24 cellular contexts compared by ENCODE assay signal in genomic region chr10:84262190-84262956, GRCh38. TPM values are rescaled to one million over a fixed set of nuclear protein-coding genes. Genes with fewer than 3 reads are reported as not detected.
"Had no signal": no experiment of that assay in that cellular context is flagged by ENCODE, and none has a peak within 500 bp of the region (broad histone marks: within the 10 kb centered on the region; RNA-seq: fewer than 3 reads in every experiment).

No MANE protein-coding gene starts in this region.

- H3K9me3 Mint-ChIP-seq: activated CD4-positive, alpha-beta T cell treated with anti-CD3 and anti-CD28 coated beads, Interleukin-2, amount 10 ng/mL, durations not matched to agents 24 days and 14 days; activated naive CD4-positive, alpha-beta T cell treated with anti-CD3 and anti-CD28 coated beads, Interleukin-2, amount 50 U/mL, for 24 hours had no signal

- H3K4me3 ChIP-seq: breast epithelium, SJSA1 had no signal

- DNase-seq: activated CD4-positive, alpha-beta T cell treated with anti-CD3 and anti-CD28 coated beads for 1 hour; activated CD4-positive, alpha-beta T cell treated with anti-CD3 and anti-CD28 coated beads, Interleukin-2, amount 10 ng/mL, durations not matched to agents 24 days and 14 days; activated CD4-positive, alpha-beta T cell treated with anti-CD3 and anti-CD28 coated beads, Interleukin-2, amount 50 U/mL, for 48 hours; activated CD8-positive, alpha-beta memory T cell treated with anti-CD3 and anti-CD28 coated beads, Interleukin-2, amount 50 U/mL, for 48 hours; activated effector memory CD4-positive, alpha-beta T cell treated with Interleukin-2 at 50 U/mL for 16 hours; activated naive CD4-positive, alpha-beta T cell; activated T-cell treated with anti-CD3 and anti-CD28 coated beads, Interleukin-2, amount 50 U/mL, for 1 hour; aorta; caudate nucleus; MM.1S; NCI-H1105; NCI-H1436; NCI-H1694 treated with DMSO at 0.1 percent for 48 hours; NCI-H2081; NCI-H446; NCI-H524; SHP77; T-helper 17 cell; T-helper 9 cell had no signal

- H3K36me3 Mint-ChIP-seq: activated naive CD4-positive, alpha-beta T cell treated with anti-CD3 and anti-CD28 coated beads, Interleukin-2, amount 50 U/mL, for 24 hours; WTC11 had no signal

- H3K27me3 ChIP-seq: breast epithelium, SJSA1 had no signal

- FAIRE-seq: RCC 7860 had no signal

- ATAC-seq: T-helper 17 cell, WTC11 had no signal

- H3K4me1 ChIP-seq: breast epithelium had no signal

- H3K27ac Mint-ChIP-seq: activated CD4-positive, alpha-beta T cell treated with anti-CD3 and anti-CD28 coated beads, Interleukin-2, amount 10 ng/mL, durations not matched to agents 24 days and 14 days; activated naive CD4-positive, alpha-beta T cell treated with anti-CD3 and anti-CD28 coated beads, Interleukin-2, amount 50 U/mL, for 24 hours; T-helper 17 cell; WTC11 had no signal

- H3K9me3 ChIP-seq: breast epithelium, SJSA1 had no signal

- H3K4me3 Mint-ChIP-seq: activated CD4-positive, alpha-beta T cell treated with anti-CD3 and anti-CD28 coated beads, Interleukin-2, amount 10 ng/mL, durations not matched to agents 24 days and 14 days; activated naive CD4-positive, alpha-beta T cell treated with anti-CD3 and anti-CD28 coated beads, Interleukin-2, amount 50 U/mL, for 24 hours; T-helper 17 cell; WTC11 had no signal

- H3K36me3 ChIP-seq: breast epithelium, SJSA1 had no signal

- H3K27ac ChIP-seq: breast epithelium, SJSA1 had no signal

RNA-seq across cellular contexts. Expression of gene RGR, which starts 17.5 kb away (rescaled TPM):
- total RNA-seq: activated CD4-positive, alpha-beta T cell treated with anti-CD3 and anti-CD28 coated beads, Interleukin-2, amount 10 ng/mL, durations not matched to agents 24 days and 14 days; aorta; SJSA1; T-helper 17 cell; WTC11 had no signal
- polyA plus RNA-seq: aorta had no signal

RNA-seq across cellular contexts. Expression of gene LRIT1, which starts 21.0 kb away (rescaled TPM):
- total RNA-seq: activated CD4-positive, alpha-beta T cell treated with anti-CD3 and anti-CD28 coated beads, Interleukin-2, amount 10 ng/mL, durations not matched to agents 24 days and 14 days; aorta; breast epithelium; SJSA1; T-helper 17 cell; WTC11 had no signal
- polyA plus RNA-seq: aorta had no signal

RNA-seq across cellular contexts. Expression of gene LRIT2, which starts 37.0 kb away (rescaled TPM):
- total RNA-seq: activated CD4-positive, alpha-beta T cell treated with anti-CD3 and anti-CD28 coated beads, Interleukin-2, amount 10 ng/mL, durations not matched to agents 24 days and 14 days; aorta; breast epithelium; SJSA1; T-helper 17 cell; WTC11 had no signal
- polyA plus RNA-seq: aorta had no signal
